Comparison of ENCODE assay signal across 27 cellular contexts in the genomic region with DNA sequence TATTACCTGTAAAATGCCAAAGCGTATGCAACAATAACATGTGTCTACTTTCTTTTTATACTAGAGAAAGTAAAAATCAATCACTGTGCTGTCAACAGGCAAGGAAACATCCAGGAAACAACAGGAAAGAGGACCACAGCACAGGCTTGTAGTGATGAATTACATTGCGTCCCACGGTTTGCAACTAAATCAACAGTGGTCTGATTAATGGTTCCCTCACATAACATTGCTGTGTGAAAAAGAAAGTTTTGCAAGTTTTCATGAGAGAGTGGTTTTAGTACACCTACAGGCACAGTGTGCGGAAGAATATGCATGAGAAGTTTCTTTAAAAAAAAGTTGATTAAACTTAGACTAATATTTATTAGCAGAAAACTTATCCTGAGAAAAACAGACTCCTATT.
"Had no signal": no experiment of that assay in that cellular context is flagged by ENCODE, and none has a peak within 500 bp of the region (broad histone marks: within the 10 kb centered on the region; RNA-seq: fewer than 3 reads in every experiment).

No MANE protein-coding gene starts in this region.

- H3K4me1 ChIP-seq: foreskin keratinocyte, prostate gland, stomach, thyroid gland had no signal

- H3K4me1 Mint-ChIP-seq: naive B cell; stimulated activated effector memory CD8-positive, alpha-beta T cell treated with anti-CD3 and anti-CD28 coated beads, Interleukin-12 subunit alpha, Interleukin-12 subunit beta, amount 100 ng/mL, for 72 hours had no signal

- H3K4me3 Mint-ChIP-seq: effector memory CD8-positive, alpha-beta T cell; mesothelial cell of epicardium; naive B cell; natural killer cell treated with Interleukin-12 subunit alpha and Interleukin-12 subunit beta and Interleukin-15 and Interleukin-18, amount 100 ng/mL, for 72 hours; stimulated activated effector memory CD8-positive, alpha-beta T cell treated with anti-CD3 and anti-CD28 coated beads, Interleukin-12 subunit alpha, Interleukin-12 subunit beta, amount 100 ng/mL, for 72 hours had no signal

- DNase-seq: cortex of kidney; effector memory CD8-positive, alpha-beta T cell; erythroblast; foreskin keratinocyte; heart left ventricle; kidney; left lung; mesenchymal stem cell; mucosa of descending colon; naive B cell; nucleus accumbens; ovary; right cardiac atrium; sigmoid colon; stimulated activated CD4-positive, alpha-beta T cell treated with anti-CD3 and anti-CD28 coated beads, Interleukin-2, amount 100 ng/mL, for 24 hours; stimulated activated CD4-positive, alpha-beta T cell treated with anti-CD3 and anti-CD28 coated beads, Interleukin-4, amount 100 ng/mL, for 24 hours; stimulated activated naive CD4-positive, alpha-beta T cell treated with Interleukin-2 at 50 U/mL for 16 hours; stomach; thyroid gland; trophoblast cell had no signal

- H3K4me3 ChIP-seq: gastroesophageal sphincter, heart left ventricle, hepatocyte, left lung, mucosa of descending colon, ovary, prostate gland, sigmoid colon, stomach, thyroid gland, vagina had no signal

- H3K27ac Mint-ChIP-seq: effector memory CD8-positive, alpha-beta T cell; mesothelial cell of epicardium; naive B cell; natural killer cell treated with Interleukin-12 subunit alpha and Interleukin-12 subunit beta and Interleukin-15 and Interleukin-18, amount 100 ng/mL, for 72 hours; stimulated activated effector memory CD8-positive, alpha-beta T cell treated with anti-CD3 and anti-CD28 coated beads, Interleukin-12 subunit alpha, Interleukin-12 subunit beta, amount 100 ng/mL, for 72 hours had no signal

- H3K27ac ChIP-seq: foreskin keratinocyte, gastroesophageal sphincter, heart left ventricle, hepatocyte, left lung, ovary, prostate gland, sigmoid colon, stomach, thyroid gland, vagina had no signal

- H3K36me3 Mint-ChIP-seq: mesothelial cell of epicardium; naive B cell; natural killer cell treated with Interleukin-12 subunit alpha and Interleukin-12 subunit beta and Interleukin-15 and Interleukin-18, amount 100 ng/mL, for 72 hours; stimulated activated effector memory CD8-positive, alpha-beta T cell treated with anti-CD3 and anti-CD28 coated beads, Interleukin-12 subunit alpha, Interleukin-12 subunit beta, amount 100 ng/mL, for 72 hours had no signal

- H3K4me2 ChIP-seq: hepatocyte had no signal

- H3K79me2 ChIP-seq: hepatocyte had no signal

- ATAC-seq: effector memory CD8-positive, alpha-beta T cell; foreskin keratinocyte; gastroesophageal sphincter; heart left ventricle; left lung; mucosa of descending colon; natural killer cell treated with Interleukin-12 subunit alpha and Interleukin-12 subunit beta and Interleukin-15 and Interleukin-18, amount 100 ng/mL, for 72 hours; right cardiac atrium; stimulated activated effector memory CD8-positive, alpha-beta T cell treated with anti-CD3 and anti-CD28 coated beads, Interleukin-12 subunit alpha, Interleukin-12 subunit beta, amount 100 ng/mL, for 72 hours had no signal

- H3K27me3 Mint-ChIP-seq: effector memory CD8-positive, alpha-beta T cell; natural killer cell treated with Interleukin-12 subunit alpha and Interleukin-12 subunit beta and Interleukin-15 and Interleukin-18, amount 100 ng/mL, for 72 hours had no signal

- H2AFZ ChIP-seq: hepatocyte had no signal

- H3K36me3 ChIP-seq: gastroesophageal sphincter, heart left ventricle, left lung, ovary, prostate gland, sigmoid colon, stomach, thyroid gland, vagina had no signal

- H3K27me3 ChIP-seq: foreskin keratinocyte, gastroesophageal sphincter, heart left ventricle, hepatocyte, left lung, ovary, sigmoid colon, stomach, thyroid gland, vagina had no signal

- H3K9me3 ChIP-seq: gastroesophageal sphincter, heart left ventricle, left lung, mucosa of descending colon, ovary, prostate gland, sigmoid colon, stomach, thyroid gland, vagina had no signal
